In the genomic region with DNA sequence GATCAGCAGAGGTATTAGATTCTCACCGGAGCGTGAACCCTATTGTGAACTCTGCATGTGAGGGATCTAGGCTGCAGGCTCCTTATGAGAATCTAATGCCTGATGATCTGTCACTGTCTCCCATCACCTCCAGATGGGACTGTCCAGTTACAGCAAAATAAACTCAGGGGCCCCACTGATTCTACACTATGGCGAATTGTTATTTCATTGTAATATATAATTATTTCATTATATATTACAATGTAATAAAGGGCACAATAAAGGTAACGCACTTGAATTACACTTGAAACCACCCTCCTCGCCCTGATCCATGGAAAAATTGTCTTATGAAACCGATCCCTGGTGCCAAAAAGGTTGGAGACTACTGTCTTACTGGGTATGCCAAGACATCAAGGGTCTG, we compare ENCODE assay signal across 20 cellular contexts. TPM values are rescaled to one million over a fixed set of nuclear protein-coding genes. Genes with fewer than 3 reads are reported as not detected.
DNase-seq lines count a peak whose midpoint lies in the region; TF ChIP-seq lines count a peak whose summit lies in the region.
"Had no signal": no experiment of that assay in that cellular context is flagged by ENCODE, and none has a peak within 500 bp of the region (broad histone marks: within the 10 kb centered on the region; RNA-seq: fewer than 3 reads in every experiment).

No MANE protein-coding gene starts in this region.

- H2AFZ ChIP-seq in Karpas-422 (ENCODE audit: low read length) = no peak overlapping the region
- no peak overlapping the region for H2AFZ ChIP-seq in smooth muscle cell (ENCODE audit: low read depth)
- H2AFZ ChIP-seq: PC-9 had no signal

- H3K4me3 ChIP-seq in Karpas-422 (ENCODE audit: low read length) = no peak overlapping the region
- no peak overlapping the region for H3K4me3 ChIP-seq in smooth muscle cell
- H3K4me3 ChIP-seq: PC-9, SJCRH30 had no signal

- H3K4me2 ChIP-seq in Karpas-422 (ENCODE audit: low read depth, low read length, poor library complexity, severe bottlenecking) (no peak overlapping the region), smooth muscle cell (no peak overlapping the region)
- H3K4me2 ChIP-seq: PC-9 had no signal

- H4K20me1 ChIP-seq in Karpas-422 (ENCODE audit: insufficient read depth, low read depth, low read length) = no peaks in the 10 kb centered on the region
- no peaks in the 10 kb centered on the region for H4K20me1 ChIP-seq in smooth muscle cell (ENCODE audit: low read depth)

- no peaks in the 10 kb centered on the region for H3K27me3 ChIP-seq in Karpas-422 (ENCODE audit: low read length)
- no peaks in the 10 kb centered on the region for H3K27me3 ChIP-seq in smooth muscle cell (ENCODE audit: low read depth)
- H3K27me3 ChIP-seq: SJCRH30 had no signal

- no peaks in the 10 kb centered on the region for H3K9me2 ChIP-seq in Karpas-422 (replicated peaks; ENCODE audit: insufficient read depth, low read length)

- WGBS in smooth muscle cell (ENCODE audit: low lambda C conversion rate) = 92% methylated on average over 6 of the region's 6 CpGs

- DNase-seq in NCI-H748 (lab: John Stamatoyannopoulos, UW; ENCODE audit: unreplicated experiment) = peak; percentile 35
- no peak for DNase-seq in NCI-H748 treated with DMSO at 0.1 percent for 48 hours (lab: John Stamatoyannopoulos, UW)
- DNase-seq in Karpas-422 = peak; percentile 47
- peak; percentile 66 for DNase-seq in NCI-H69 (lab: John Stamatoyannopoulos, UW)
- no peak for DNase-seq in smooth muscle cell (lab: John Stamatoyannopoulos, UW; ENCODE audit: unreplicated experiment)
- DNase-seq in A172 (ENCODE audit: low spot score) = no peak
- no peak for DNase-seq in activated CD4-positive, alpha-beta T cell treated with anti-CD3 and anti-CD28 coated beads for 4 hours
- DNase-seq: DMS79, GF-D8, MV-4-11, NCI-H1105, NCI-H146, NCI-H2029, NCI-H2171, NCI-H526 treated with DMSO at 0.1 percent for 48 hours, PC-9, SJCRH30, T-helper 2 cell had no signal

- H3K4me1 ChIP-seq in Karpas-422 (ENCODE audit: low read length) (no peaks in the 10 kb centered on the region), smooth muscle cell (ENCODE audit: low read depth) (peaks cover 13% of the 10 kb centered on the region)

- no peaks in the 10 kb centered on the region for H3F3A ChIP-seq in smooth muscle cell (ENCODE audit: low read depth)

- no peaks in the 10 kb centered on the region for H3K36me3 ChIP-seq in Karpas-422 (ENCODE audit: insufficient read depth, low read length)
- no peaks in the 10 kb centered on the region for H3K36me3 ChIP-seq in smooth muscle cell (ENCODE audit: low read depth)
- H3K36me3 ChIP-seq: SJCRH30 had no signal

- H3K9ac ChIP-seq in Karpas-422 (ENCODE audit: low read length) = no peak overlapping the region
- no peak overlapping the region for H3K9ac ChIP-seq in smooth muscle cell (ENCODE audit: low read depth)

- H3K9me3 ChIP-seq in Karpas-422 (ENCODE audit: low read length) (0 out of 2 replicates have a peak, but pooled peaks cover 4% of the 10 kb centered on the region), smooth muscle cell (replicated peaks; ENCODE audit: low read depth) (no peaks in the 10 kb centered on the region)
- H3K9me3 ChIP-seq: SJCRH30 had no signal

- no peak overlapping the region for H3K27ac ChIP-seq in Karpas-422 (ENCODE audit: low read length)
- H3K27ac ChIP-seq in smooth muscle cell (ENCODE audit: low read depth) = no peak overlapping the region
- H3K27ac ChIP-seq: HL-60, PC-9, SJCRH30 had no signal

- no peak for TF ChIP-seq CTCF in smooth muscle cell (IDR thresholded peaks at IDR 0.05; ENCODE audit: borderline replicate concordance, insufficient read depth, poor library complexity, severe bottlenecking)

- H3K79me2 ChIP-seq in Karpas-422 (ENCODE audit: low read length) (no peaks in the 10 kb centered on the region), smooth muscle cell (ENCODE audit: low read depth) (no peaks in the 10 kb centered on the region)

RNA-seq across cellular contexts. Expression of gene PRKN, which starts 18.6 kb away (rescaled TPM):
- not detected in 2 replicates for total RNA-seq in Karpas-422 (2014; rRNA removed; shearing (Covaris generic); ENCODE audit: low replicate concordance)
- total RNA-seq in smooth muscle cell = 0.40 and 5.1 TPM in 2 replicates
- 0.81 and 1.9 TPM in 2 replicates for polyA plus RNA-seq in smooth muscle cell
- 0.41 and 0.43 TPM in 2 replicates for total RNA-seq in A172 (2014; rRNA removed; shearing (Covaris generic))
- total RNA-seq: PC-9, RPMI7951, SJCRH30 had no signal

RNA-seq across cellular contexts. Expression of gene PACRG, which starts 18.8 kb away (rescaled TPM):
- not detected in 2 replicates for total RNA-seq in Karpas-422 (2014; rRNA removed; shearing (Covaris generic); ENCODE audit: low replicate concordance)
- not detected in 2 replicates for total RNA-seq in smooth muscle cell
- polyA plus RNA-seq in smooth muscle cell = 1.6 TPM in 1 of 2 replicates, not detected in the other
- total RNA-seq in A172 (2014; rRNA removed; shearing (Covaris generic)) = not detected in 2 replicates
- total RNA-seq: PC-9, RPMI7951, SJCRH30 had no signal

Comparison
In these comparisons a context has a peak if more than half of its experiments do, and no peak if none do; other contexts are left out.
1. DNase-seq: peak in NCI-H748 (single experiment), Karpas-422 (single experiment) and NCI-H69 (single experiment); none in NCI-H748 treated with DMSO at 0.1 percent for 48 hours (single experiment), smooth muscle cell (single experiment), A172 (single experiment) and activated CD4-positive, alpha-beta T cell treated with anti-CD3 and anti-CD28 coated beads for 4 hours (0 of 2).